ENCODE assay signal across 17 cellular contexts in the genomic region with DNA sequence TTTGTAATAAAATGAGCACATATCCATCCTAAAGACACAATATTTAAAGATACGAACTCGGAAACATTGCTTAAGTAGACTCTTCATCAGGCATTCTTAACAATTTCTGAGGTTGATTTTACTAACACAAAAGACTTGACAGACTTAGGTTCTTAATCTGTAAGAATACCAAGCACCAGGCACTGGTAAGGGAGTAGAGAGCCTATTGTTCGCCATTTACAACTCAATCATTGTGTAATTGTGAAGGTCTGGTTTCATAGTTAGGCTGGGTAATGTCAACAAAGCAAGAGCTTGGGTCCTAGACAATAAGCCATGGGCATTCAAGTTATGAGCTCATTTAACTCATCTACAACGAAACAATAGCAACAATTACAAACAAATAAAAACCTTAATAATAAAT.
DNase-seq lines count a peak whose midpoint lies in the region; ATAC-seq and TF ChIP-seq lines count a peak whose summit lies in the region.
"Had no signal": no experiment of that assay in that cellular context is flagged by ENCODE, and none has a peak within 500 bp of the region (broad histone marks: within the 10 kb centered on the region; RNA-seq: fewer than 3 reads in every experiment).

No MANE protein-coding gene starts in this region.

- no peaks in the 10 kb centered on the region for H3K27me3 ChIP-seq in breast epithelium
- H3K27me3 ChIP-seq: Peyer's patch had no signal

- H3K9me3 ChIP-seq in breast epithelium (no peaks in the 10 kb centered on the region), mucosa of descending colon (peaks cover 17% of the 10 kb centered on the region)
- H3K9me3 ChIP-seq: Peyer's patch had no signal

- no peaks in the 10 kb centered on the region for H3K27me3 Mint-ChIP-seq in progenitor cell of endocrine pancreas

- H3K36me3 Mint-ChIP-seq in progenitor cell of endocrine pancreas (ENCODE audit: insufficient read depth): no peaks in the 10 kb centered on the region
- H3K36me3 Mint-ChIP-seq: CD8-positive, alpha-beta memory T cell had no signal

- H3K36me3 ChIP-seq in breast epithelium: no peaks in the 10 kb centered on the region
- no peaks in the 10 kb centered on the region for H3K36me3 ChIP-seq in mucosa of descending colon (ENCODE audit: low read depth)
- H3K36me3 ChIP-seq: Peyer's patch had no signal

- intact Hi-C loops in breast epithelium (cut with DNase I; ENCODE audit: low total_unique reads): no loop called here
- intact Hi-C loops in mucosa of descending colon (cut with DNase I, micrococcal nuclease): no loop called here

- H3K4me1 Mint-ChIP-seq in progenitor cell of endocrine pancreas (ENCODE audit: low read depth): no peaks in the 10 kb centered on the region
- H3K4me1 Mint-ChIP-seq: CD8-positive, alpha-beta memory T cell had no signal

- H3K27ac ChIP-seq in breast epithelium: no peak overlapping the region
- H3K27ac ChIP-seq: 22Rv1, C4-2B, Peyer's patch had no signal

- H3K9me3 Mint-ChIP-seq in progenitor cell of endocrine pancreas (ENCODE audit: low read depth): no peaks in the 10 kb centered on the region

- H3K4me3 Mint-ChIP-seq in progenitor cell of endocrine pancreas (ENCODE audit: low read depth): no peak overlapping the region
- H3K4me3 Mint-ChIP-seq: CD8-positive, alpha-beta memory T cell had no signal

- no peak for ATAC-seq in mucosa of descending colon

- H3K27ac Mint-ChIP-seq in progenitor cell of endocrine pancreas: no peak overlapping the region
- H3K27ac Mint-ChIP-seq: CD8-positive, alpha-beta memory T cell had no signal

- H3K4me3 ChIP-seq in breast epithelium (no peak overlapping the region), mucosa of descending colon (no peak overlapping the region)
- H3K4me3 ChIP-seq: Peyer's patch had no signal

- TF ChIP-seq CTCF in breast epithelium (IDR thresholded peaks at IDR 0.05) (no peak), mucosa of descending colon (IDR thresholded peaks at IDR 0.05) (no peak), progenitor cell of endocrine pancreas (IDR thresholded peaks at IDR 0.05; ENCODE audit: unreplicated experiment) (no peak)

- no peaks in the 10 kb centered on the region for H3K4me1 ChIP-seq in breast epithelium
- H3K4me1 ChIP-seq in mucosa of descending colon (ENCODE audit: low read depth): no peaks in the 10 kb centered on the region
- H3K4me1 ChIP-seq: Peyer's patch had no signal

- no peak for TF ChIP-seq POLR2A in breast epithelium (IDR thresholded peaks at IDR 0.05)

- DNase-seq in Ammon's horn (ENCODE audit: low spot score): peak; percentile 52
- DNase-seq in NCI-H748 treated with DMSO at 0.1 percent for 48 hours (lab: John Stamatoyannopoulos, UW): peak; percentile 78
- DNase-seq in globus pallidus (ENCODE audit: low spot score): peak; percentile 83
- DNase-seq in middle frontal gyrus (ENCODE audit: extremely low spot score, low spot score): peak; percentile 8
- DNase-seq in breast epithelium (ENCODE audit: low spot score in 2 of 2): no peak
- DNase-seq in mucosa of descending colon: no peak
- no peak for DNase-seq in kidney glomerular epithelial cell (lab: John Stamatoyannopoulos, UW)
- DNase-seq in progenitor cell of endocrine pancreas (ENCODE audit: low spot score, unreplicated experiment): no peak
- DNase-seq: CD8-positive, alpha-beta memory T cell; Karpas-422; NCI-H1694 treated with DMSO at 0.1 percent for 48 hours; NCI-H2081 treated with DMSO at 0.1 percent for 48 hours; NCI-H774; NK-92 treated with Interleukin-12 subunit alpha and Interleukin-12 subunit beta, amount 100 ng/mL, for 24 hours; Peyer's patch had no signal

Comparison
In these comparisons a context has a peak if more than half of its experiments do, and no peak if none do; other contexts are left out.
1. DNase-seq: peak in Ammon's horn (single experiment), NCI-H748 treated with DMSO at 0.1 percent for 48 hours (single experiment), globus pallidus (single experiment) and middle frontal gyrus (single experiment); none in breast epithelium (0 of 2), mucosa of descending colon (0 of 3), kidney glomerular epithelial cell (single experiment) and progenitor cell of endocrine pancreas (single experiment).